In the genomic region with DNA sequence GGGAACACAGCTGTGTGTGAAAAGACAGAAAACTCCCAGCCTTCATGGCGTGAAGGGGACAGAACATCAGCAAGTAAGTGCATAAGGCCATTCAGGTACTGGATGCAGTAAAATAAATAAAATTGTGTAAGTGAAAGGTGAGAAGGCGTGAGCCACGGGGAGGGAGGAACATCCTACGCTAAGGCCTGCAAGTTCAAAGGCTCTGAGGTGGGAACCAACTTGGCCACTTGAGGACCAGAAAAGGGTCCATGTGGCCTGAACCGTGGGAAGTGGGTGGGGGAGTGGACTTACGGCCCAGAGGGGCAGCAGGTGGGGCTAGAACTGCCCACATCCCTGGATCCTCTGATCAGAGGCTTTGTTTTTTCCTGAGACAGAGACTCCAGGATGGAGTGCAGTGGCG, we compare ENCODE assay signal across 10 cellular contexts. TPM values are rescaled to one million over a fixed set of nuclear protein-coding genes. Genes with fewer than 3 reads are reported as not detected.
A peak's percentile ranks its signal among the peaks of the same experiment; 100 is the strongest.
DNase-seq lines count a peak whose midpoint lies in the region; ATAC-seq and TF ChIP-seq lines count a peak whose summit lies in the region.
"Had no signal": no experiment of that assay in that cellular context is flagged by ENCODE, and none has a peak within 500 bp of the region (broad histone marks: within the 10 kb centered on the region; RNA-seq: fewer than 3 reads in every experiment).

No MANE protein-coding gene starts in this region.

- H3K9ac ChIP-seq in ES-I3 (ENCODE audit: low read depth, low read length) (peak overlapping the region; percentile 11; the same call in 1 of the 2 replicates), neural cell (ENCODE audit: low read length) (no peak overlapping the region)

- H2AFZ ChIP-seq in neural cell (ENCODE audit: low read depth, low read length): no peak overlapping the region

- no peak overlapping the region for H3K4me2 ChIP-seq in neural cell (ENCODE audit: low read length)

- no peaks in the 10 kb centered on the region for H3K9me2 ChIP-seq in neural cell (ENCODE audit: insufficient read depth, low read length)

- TF ChIP-seq CTCF in neural cell (IDR thresholded peaks at IDR 0.05; ENCODE audit: poor library complexity, severe bottlenecking): no peak
- TF ChIP-seq CTCF in psoas muscle (IDR thresholded peaks at IDR 0.05): no peak

- DNase-seq in superior temporal gyrus (ENCODE audit: extremely low spot score) (no peak), psoas muscle (no peak), midbrain (lab: John Stamatoyannopoulos, UW) (no peak)
- DNase-seq: activated CD4-positive, alpha-beta T cell treated with anti-CD3 and anti-CD28 coated beads, Interleukin-2, amount 50 U/mL, for 1 hour; activated naive CD4-positive, alpha-beta T cell treated with anti-CD3 and anti-CD28 coated beads, Interleukin-2, amount 50 U/mL, for 16 hours had no signal

- H3K4me1 ChIP-seq in ES-I3 (ENCODE audit: insufficient read depth, low read length): peaks cover 3% of the 10 kb centered on the region; the same call in 1 of the 2 replicates
- peaks cover 23% of the 10 kb centered on the region for H3K4me1 ChIP-seq in psoas muscle

- H3K27ac ChIP-seq in neural cell (ENCODE audit: low read length) (peak overlapping the region; percentile 44), psoas muscle (no peak overlapping the region)

- TF ChIP-seq EP300 in neural cell (conservative IDR thresholded peaks at IDR 0.05; ENCODE audit: poor library complexity, severe bottlenecking): no peak

- H3K27me3 Mint-ChIP-seq in activated T-helper 17 cell treated with anti-CD3 and anti-CD28 coated beads, Interleukin-2, amount 50 U/mL, for 72 hours: no peaks in the 10 kb centered on the region

- intact Hi-C loops in psoas muscle (cut with DNase I): no loop called here

- no peaks in the 10 kb centered on the region for H3K4me1 Mint-ChIP-seq in activated T-helper 17 cell treated with anti-CD3 and anti-CD28 coated beads, Interleukin-2, amount 50 U/mL, for 72 hours

- no peak for TF ChIP-seq RAD21 in neural cell (conservative IDR thresholded peaks at IDR 0.05)

- no peaks in the 10 kb centered on the region for H3K79me2 ChIP-seq in neural cell (replicated peaks; ENCODE audit: insufficient read depth, low read length)

- no peaks in the 10 kb centered on the region for H3K9me3 ChIP-seq in ES-I3 (ENCODE audit: control insufficient read depth, insufficient read depth, low read length)
- H3K9me3 ChIP-seq in neural cell (ENCODE audit: low read length): no peaks in the 10 kb centered on the region
- H3K9me3 ChIP-seq in psoas muscle: no peaks in the 10 kb centered on the region

- no peaks in the 10 kb centered on the region for H3F3A ChIP-seq in neural cell (ENCODE audit: insufficient read depth, low read length, poor library complexity, severe bottlenecking)

- H4K20me1 ChIP-seq in neural cell (ENCODE audit: insufficient read depth): no peaks in the 10 kb centered on the region

- H3K9me3 Mint-ChIP-seq in activated T-helper 17 cell treated with anti-CD3 and anti-CD28 coated beads, Interleukin-2, amount 50 U/mL, for 72 hours: no peaks in the 10 kb centered on the region
- H3K9me3 Mint-ChIP-seq: CD14-positive monocyte; T-helper 1 cell treated with Interleukin-12 subunit alpha and Interleukin-12 subunit beta and Interleukin-4 antibody, amounts not matched to agents 30 μg/mL and 1 μg/mL, for 36 hours had no signal

- ATAC-seq in activated T-helper 17 cell treated with anti-CD3 and anti-CD28 coated beads, Interleukin-2, amount 50 U/mL, for 72 hours (replicated peaks): no peak
- ATAC-seq in psoas muscle: no peak

- H3K36me3 Mint-ChIP-seq in activated T-helper 17 cell treated with anti-CD3 and anti-CD28 coated beads, Interleukin-2, amount 50 U/mL, for 72 hours (ENCODE audit: low read depth): no peaks in the 10 kb centered on the region
- H3K36me3 Mint-ChIP-seq: CD14-positive monocyte had no signal

- H3K27me3 ChIP-seq in neural cell (ENCODE audit: insufficient read depth, low read depth, low read length) (no peaks in the 10 kb centered on the region), psoas muscle (ENCODE audit: insufficient read depth in 3 of 3, low read length in 2 of 3) (no peaks in the 10 kb centered on the region)

- H3K4me3 ChIP-seq in neural cell (ENCODE audit: low read length) (peak overlapping the region; percentile 98), psoas muscle (no peak overlapping the region)

- WGBS in psoas muscle, 3 donors: 68 to 72% (median 71%) methylated on average over 7 of the region's 7 CpGs

- H3K27ac Mint-ChIP-seq in activated T-helper 17 cell treated with anti-CD3 and anti-CD28 coated beads, Interleukin-2, amount 50 U/mL, for 72 hours: no peak overlapping the region
- H3K27ac Mint-ChIP-seq: T-helper 1 cell treated with Interleukin-12 subunit alpha and Interleukin-12 subunit beta and Interleukin-4 antibody, amounts not matched to agents 30 μg/mL and 1 μg/mL, for 36 hours had no signal

- no peaks in the 10 kb centered on the region for H3K36me3 ChIP-seq in ES-I3 (ENCODE audit: insufficient read depth, low read length)
- no peaks in the 10 kb centered on the region for H3K36me3 ChIP-seq in neural cell (ENCODE audit: insufficient read depth, low read length)
- H3K36me3 ChIP-seq in psoas muscle (ENCODE audit: insufficient read depth in 1 of 2, low read depth in 1 of 2): no peaks in the 10 kb centered on the region

- peak overlapping the region; percentile 62 for H3K4me3 Mint-ChIP-seq in activated T-helper 17 cell treated with anti-CD3 and anti-CD28 coated beads, Interleukin-2, amount 50 U/mL, for 72 hours
- H3K4me3 Mint-ChIP-seq: CD14-positive monocyte; T-helper 1 cell treated with Interleukin-12 subunit alpha and Interleukin-12 subunit beta and Interleukin-4 antibody, amounts not matched to agents 30 μg/mL and 1 μg/mL, for 36 hours had no signal

TF ChIP-seq in neural cell, 6 proteins besides CTCF, POLR2A, EP300 and RAD21:
- TF ChIP-seq MXI1 (conservative IDR thresholded peaks at IDR 0.05; ENCODE audit: poor library complexity, severe bottlenecking) (no peak), POLR2AphosphoS5 (IDR thresholded peaks at IDR 0.05) (no peak), TAF1 (IDR thresholded peaks at IDR 0.05; ENCODE audit: low read depth) (no peak), SMC3 (conservative IDR thresholded peaks at IDR 0.05; ENCODE audit: poor library complexity) (no peak), EZH2 (IDR thresholded peaks at IDR 0.05; ENCODE audit: borderline replicate concordance, insufficient read depth, low read length, poor library complexity, severe bottlenecking) (no peak)
- TF ChIP-seq, protein P1, sequence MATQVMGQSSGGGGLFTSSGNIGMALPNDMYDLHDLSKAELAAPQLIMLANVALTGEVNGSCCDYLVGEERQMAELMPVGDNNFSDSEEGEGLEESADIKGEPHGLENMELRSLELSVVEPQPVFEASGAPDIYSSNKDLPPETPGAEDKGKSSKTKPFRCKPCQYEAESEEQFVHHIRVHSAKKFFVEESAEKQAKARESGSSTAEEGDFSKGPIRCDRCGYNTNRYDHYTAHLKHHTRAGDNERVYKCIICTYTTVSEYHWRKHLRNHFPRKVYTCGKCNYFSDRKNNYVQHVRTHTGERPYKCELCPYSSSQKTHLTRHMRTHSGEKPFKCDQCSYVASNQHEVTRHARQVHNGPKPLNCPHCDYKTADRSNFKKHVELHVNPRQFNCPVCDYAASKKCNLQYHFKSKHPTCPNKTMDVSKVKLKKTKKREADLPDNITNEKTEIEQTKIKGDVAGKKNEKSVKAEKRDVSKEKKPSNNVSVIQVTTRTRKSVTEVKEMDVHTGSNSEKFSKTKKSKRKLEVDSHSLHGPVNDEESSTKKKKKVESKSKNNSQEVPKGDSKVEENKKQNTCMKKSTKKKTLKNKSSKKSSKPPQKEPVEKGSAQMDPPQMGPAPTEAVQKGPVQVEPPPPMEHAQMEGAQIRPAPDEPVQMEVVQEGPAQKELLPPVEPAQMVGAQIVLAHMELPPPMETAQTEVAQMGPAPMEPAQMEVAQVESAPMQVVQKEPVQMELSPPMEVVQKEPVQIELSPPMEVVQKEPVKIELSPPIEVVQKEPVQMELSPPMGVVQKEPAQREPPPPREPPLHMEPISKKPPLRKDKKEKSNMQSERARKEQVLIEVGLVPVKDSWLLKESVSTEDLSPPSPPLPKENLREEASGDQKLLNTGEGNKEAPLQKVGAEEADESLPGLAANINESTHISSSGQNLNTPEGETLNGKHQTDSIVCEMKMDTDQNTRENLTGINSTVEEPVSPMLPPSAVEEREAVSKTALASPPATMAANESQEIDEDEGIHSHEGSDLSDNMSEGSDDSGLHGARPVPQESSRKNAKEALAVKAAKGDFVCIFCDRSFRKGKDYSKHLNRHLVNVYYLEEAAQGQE (IDR thresholded peaks at IDR 0.05; ENCODE audit: borderline replicate concordance): no peak

RNA-seq across cellular contexts. Expression of a gene that starts 0.9 kb away (rescaled TPM):
- total RNA-seq in activated T-helper 17 cell treated with anti-CD3 and anti-CD28 coated beads, Interleukin-2, amount 50 U/mL, for 72 hours: 10 to 100 TPM in 1 of 2 donors, 1 to 10 TPM in 1; 7.7 to 12.0 TPM
- 19.5 and 19.7 TPM in 2 replicates for polyA plus RNA-seq in neural cell
- polyA minus RNA-seq in neural cell: 32.6 and 39.4 TPM in 2 replicates
- total RNA-seq in psoas muscle: under 1 TPM; 0.47 to 0.97 (median 0.78) TPM
- polyA plus RNA-seq in psoas muscle: 1 to 10 TPM in 1 of 3 donors, under 1 TPM in 2; 0.56 to 1.1 (median 0.62) TPM

RNA-seq across cellular contexts. Expression of a gene that starts 7.9 kb away (rescaled TPM):
- total RNA-seq in activated T-helper 17 cell treated with anti-CD3 and anti-CD28 coated beads, Interleukin-2, amount 50 U/mL, for 72 hours: 10 to 100 TPM; 24.9 to 28.6 TPM
- polyA plus RNA-seq in neural cell (27.8 and 43.2 TPM in 2 replicates), psoas muscle (10 to 100 TPM in 2 of 3 donors, 1 to 10 TPM in 1; 7.0 to 25.3 (median 19.5) TPM)
- polyA minus RNA-seq in neural cell: 10.1 and 12.7 TPM in 2 replicates
- total RNA-seq in psoas muscle: 10 to 100 TPM in 1 of 4 donors, 1 to 10 TPM in 3; 6.4 to 12.0 (median 8.5) TPM

RNA-seq across cellular contexts. Expression of a gene that starts 13.3 kb away (rescaled TPM):
- total RNA-seq in activated T-helper 17 cell treated with anti-CD3 and anti-CD28 coated beads, Interleukin-2, amount 50 U/mL, for 72 hours: 100 to 1,000 TPM; 112 to 160 TPM
- polyA plus RNA-seq in neural cell: 173 and 190 TPM in 2 replicates
- 49.1 and 54.0 TPM in 2 replicates for polyA minus RNA-seq in neural cell
- 100 to 1,000 TPM; 113 to 130 (median 117) TPM for total RNA-seq in psoas muscle
- polyA plus RNA-seq in psoas muscle: 100 to 1,000 TPM; 161 to 193 (median 187) TPM

Comparison
In these comparisons a context has a peak if more than half of its experiments do, and no peak if none do; other contexts are left out.
1. RNA of a gene that starts 0.9 kb away (total RNA-seq): 7.7 to 12.0 TPM in activated T-helper 17 cell treated with anti-CD3 and anti-CD28 coated beads, Interleukin-2, amount 50 U/mL, for 72 hours; 0.47 to 0.97 TPM in psoas muscle; every median in the first group is over 4 times any median in the second.